Comparison of ENCODE assay signal across 8 cellular contexts in the genomic region with DNA sequence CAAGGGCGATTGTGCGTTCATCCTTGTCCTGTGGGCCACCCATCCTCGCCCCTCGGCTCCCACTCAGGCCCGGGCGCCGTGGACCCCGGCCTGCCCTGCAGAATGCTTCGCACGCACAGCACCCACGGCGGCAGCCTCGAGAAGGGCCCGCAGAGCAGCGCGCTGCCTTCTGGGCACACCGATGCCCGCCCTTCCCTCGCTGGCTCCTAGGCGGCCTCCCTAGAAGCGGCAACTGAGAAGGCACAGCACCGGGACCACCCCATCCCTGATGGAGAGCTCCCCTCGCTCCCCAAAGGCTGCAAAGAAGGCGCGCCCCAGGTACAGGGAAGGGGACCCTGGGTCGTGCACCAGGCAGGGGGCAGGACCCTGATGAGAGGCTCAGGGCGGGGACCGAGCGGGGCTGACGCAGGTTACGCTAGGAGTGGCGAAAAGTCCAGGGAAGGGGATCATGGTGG. TPM values are rescaled to one million over a fixed set of nuclear protein-coding genes. Genes with fewer than 3 reads are reported as not detected.
DNase-seq lines count a peak whose midpoint lies in the region; ATAC-seq and FAIRE-seq lines count a peak whose summit lies in the region.

No MANE protein-coding gene starts in this region.

- peaks cover 3 to 12% (median 9%) of the 10 kb centered on the region in 3 donors for H3K27me3 Mint-ChIP-seq in immature natural killer cell (ENCODE audit: low read depth in 3 of 3)

- peaks cover 14 to 28% of the 10 kb centered on the region in 2 donors for H3K36me3 Mint-ChIP-seq in activated naive CD4-positive, alpha-beta T cell treated with anti-CD3 and anti-CD28 coated beads, Interleukin-2, amount 50 U/mL, for 72 hours
- H3K36me3 Mint-ChIP-seq in immature natural killer cell: no peaks in the 10 kb centered on the region

- H3K27ac Mint-ChIP-seq in activated naive CD4-positive, alpha-beta T cell treated with anti-CD3 and anti-CD28 coated beads, Interleukin-2, amount 50 U/mL, for 72 hours: peak overlapping the region; percentile 90 to 98
- H3K27ac Mint-ChIP-seq in immature natural killer cell: peak overlapping the region; percentile 84 to 96 (median 90)

- peak overlapping the region; percentile 87 to 92 (median 89) for H3K4me3 Mint-ChIP-seq in immature natural killer cell

- peak; percentile 40 to 44 for DNase-seq in stimulated activated CD4-positive, alpha-beta T cell treated with anti-CD3 and anti-CD28 coated beads, Interleukin-2, amount 100 ng/mL, for 24 hours
- no peak for DNase-seq in stimulated activated CD4-positive, alpha-beta T cell treated with anti-CD3 and anti-CD28 coated beads, Interleukin-2, amount 100 ng/mL, for 48 hours
- no peak for DNase-seq in activated naive CD4-positive, alpha-beta T cell treated with anti-CD3 and anti-CD28 coated beads, Interleukin-2, amount 50 U/mL, for 72 hours (ENCODE audit: low spot score in 2 of 2)
- DNase-seq in immature natural killer cell: no peak
- peak; percentile 42 for DNase-seq in stimulated activated naive CD8-positive, alpha-beta T cell treated with anti-CD3 and anti-CD28 coated beads, Interleukin-15, Interleukin-2, amounts not matched to agents 100 U/mL and 50 U/mL, for 24 hours
- DNase-seq in urothelium cell line (ENCODE audit: low spot score): no peak
- no peak for DNase-seq in NCI-H2081 treated with DMSO at 0.1 percent for 48 hours (lab: John Stamatoyannopoulos, UW)

- ATAC-seq in activated naive CD4-positive, alpha-beta T cell treated with anti-CD3 and anti-CD28 coated beads, Interleukin-2, amount 50 U/mL, for 72 hours: no peak
- ATAC-seq in stimulated activated naive CD8-positive, alpha-beta T cell treated with anti-CD3 and anti-CD28 coated beads, Interleukin-15, Interleukin-2, amounts not matched to agents 100 U/mL and 50 U/mL, for 24 hours: no peak
- ATAC-seq in HG02981 (IDR thresholded peaks at IDR 0.05; ENCODE audit: unreplicated experiment): no peak

- peaks cover 70 to 74% of the 10 kb centered on the region in 2 donors for H3K4me1 Mint-ChIP-seq in immature natural killer cell

- FAIRE-seq in urothelium cell line (lab: Jason Lieb, UNC): no peak

- no peaks in the 10 kb centered on the region for H3K9me3 Mint-ChIP-seq in activated naive CD4-positive, alpha-beta T cell treated with anti-CD3 and anti-CD28 coated beads, Interleukin-2, amount 50 U/mL, for 72 hours
- no peaks in the 10 kb centered on the region for H3K9me3 Mint-ChIP-seq in immature natural killer cell

RNA-seq across cellular contexts. Expression of gene CAPZB, which starts 1.0 kb away (rescaled TPM):
- 100 to 1,000 TPM; 404 to 419 TPM for total RNA-seq in activated naive CD4-positive, alpha-beta T cell treated with anti-CD3 and anti-CD28 coated beads, Interleukin-2, amount 50 U/mL, for 72 hours
- polyA plus RNA-seq in immature natural killer cell: 100 to 1,000 TPM; 447 to 644 (median 455) TPM

Comparison
In these comparisons a context has a peak if more than half of its experiments do, and no peak if none do; other contexts are left out.
1. DNase-seq: peak in stimulated activated CD4-positive, alpha-beta T cell treated with anti-CD3 and anti-CD28 coated beads, Interleukin-2, amount 100 ng/mL, for 24 hours (2 of 2) and stimulated activated naive CD8-positive, alpha-beta T cell treated with anti-CD3 and anti-CD28 coated beads, Interleukin-15, Interleukin-2, amounts not matched to agents 100 U/mL and 50 U/mL, for 24 hours (single experiment); none in stimulated activated CD4-positive, alpha-beta T cell treated with anti-CD3 and anti-CD28 coated beads, Interleukin-2, amount 100 ng/mL, for 48 hours (0 of 2), activated naive CD4-positive, alpha-beta T cell treated with anti-CD3 and anti-CD28 coated beads, Interleukin-2, amount 50 U/mL, for 72 hours (0 of 2), immature natural killer cell (0 of 3), urothelium cell line (single experiment) and NCI-H2081 treated with DMSO at 0.1 percent for 48 hours (single experiment).